ENCODE assay signal across 14 cellular contexts in the genomic region with DNA sequence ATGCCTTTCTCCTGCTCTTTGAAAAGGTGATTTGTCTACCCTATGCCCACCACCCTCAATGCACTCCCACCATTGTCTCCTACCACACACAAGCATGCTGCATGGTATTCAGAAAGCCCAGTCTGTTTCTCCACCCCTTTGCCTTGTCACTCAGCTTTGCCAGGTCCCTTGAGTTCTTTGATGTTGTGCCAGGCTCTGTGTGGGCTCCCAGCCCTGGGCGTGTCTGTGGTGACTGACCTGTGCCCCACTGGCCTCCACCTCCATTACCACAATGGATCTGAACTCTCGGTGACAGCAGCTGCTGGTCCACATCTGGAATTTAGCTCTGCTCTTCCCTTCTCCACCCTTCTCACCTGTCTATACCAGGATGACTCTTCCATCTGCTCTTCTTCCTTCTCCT. TPM values are rescaled to one million over a fixed set of nuclear protein-coding genes. Genes with fewer than 3 reads are reported as not detected.
DNase-seq lines count a peak whose midpoint lies in the region; ATAC-seq and TF ChIP-seq lines count a peak whose summit lies in the region.
"Had no signal": no experiment of that assay in that cellular context is flagged by ENCODE, and none has a peak within 500 bp of the region (broad histone marks: within the 10 kb centered on the region; RNA-seq: fewer than 3 reads in every experiment).

No MANE protein-coding gene starts in this region.

- peak overlapping the region; percentile 20; the same call in 1 of the 2 replicates for H3K4ac ChIP-seq in IMR-90 (ENCODE audit: low read depth, low read length)

- H3K27ac ChIP-seq in IMR-90 (ENCODE audit: insufficient read depth, low read length) (no peak overlapping the region), body of pancreas (peak overlapping the region in 1 of 4 donors; percentile 37), liver (ENCODE audit: low read depth in 1 of 2, low read length in 2 of 2) (no peak overlapping the region), brain microvascular endothelial cell (no peak overlapping the region)

- CTCF ChIA-PET in IMR-90 (lab: Yijun Ruan, JAX): interaction anchor here (0.6 to 1.3 kb wide), 5 partner anchors 13 to 689 kb away, joined by 3 to 4 read pairs (median 3); no protein-coding TSS in a partner anchor

- H3K36me3 ChIP-seq in IMR-90 (ENCODE audit: control insufficient read depth, insufficient read depth, low read length): peaks cover 5% of the 10 kb centered on the region; the same call in 1 of the 2 replicates
- no peaks in the 10 kb centered on the region for H3K36me3 ChIP-seq in body of pancreas (replicated peaks in 1 of 2; ENCODE audit: insufficient read depth in 1 of 2, low read depth in 2 of 2)
- H3K36me3 ChIP-seq in liver (ENCODE audit: control insufficient read depth in 4 of 4, insufficient read depth in 3 of 4, low read depth in 1 of 4, low read length in 3 of 4): no peaks in the 10 kb centered on the region
- H3K36me3 ChIP-seq in brain microvascular endothelial cell (replicated peaks): no peaks in the 10 kb centered on the region

- dilution Hi-C loops in IMR-90 (cut with HindIII; ENCODE audit: low sequenced_read_pairs, unreplicated experiment): no loop called here

- H4K5ac ChIP-seq in IMR-90 (ENCODE audit: low read depth, low read length): no peak overlapping the region

- no peak overlapping the region for H3K4me2 ChIP-seq in IMR-90 (ENCODE audit: low read depth, low read length)

- H3K4me1 ChIP-seq in IMR-90 (ENCODE audit: control insufficient read depth, insufficient read depth, low read length) (peaks cover 23% of the 10 kb centered on the region), body of pancreas (peaks cover 30% of the 10 kb centered on the region), liver (ENCODE audit: control insufficient read depth in 4 of 4, insufficient read depth in 4 of 4, low read length in 3 of 4) (peaks cover 5 to 24% (median 10%) of the 10 kb centered on the region in 4 donors)

- H2AK9ac ChIP-seq in IMR-90 (replicated peaks; ENCODE audit: low read depth, low read length, poor library complexity): peak overlapping the region; percentile 60

- H2BK120ac ChIP-seq in IMR-90 (ENCODE audit: low read depth, low read length): peak overlapping the region; percentile 8; the same call in 1 of the 2 replicates

- ATAC-seq in IMR-90 (ENCODE audit: low read depth): no peak
- peak; percentile 89 for ATAC-seq in body of pancreas
- ATAC-seq in HG02852 (IDR thresholded peaks at IDR 0.05; ENCODE audit: unreplicated experiment): no peak
- ATAC-seq: K562 had no signal

- H3K18ac ChIP-seq in IMR-90 (ENCODE audit: low read depth, low read length): no peak overlapping the region

- peaks cover 23% of the 10 kb centered on the region for H3K9me1 ChIP-seq in IMR-90 (ENCODE audit: insufficient read depth, low read length)

- peak overlapping the region; percentile 35 for H2BK5ac ChIP-seq in IMR-90 (ENCODE audit: low read depth, low read length, poor library complexity, severe bottlenecking)

- peak overlapping the region; percentile 88 for H3K23ac ChIP-seq in IMR-90 (ENCODE audit: low read depth, low read length)

- peaks cover 28 to 80% of the 10 kb centered on the region in 2 experiments; a peak in 3 of 4 replicates for H3K79me1 ChIP-seq in IMR-90 (ENCODE audit: low read depth in 1 of 2, low read length in 2 of 2)

- H3K27me3 ChIP-seq in IMR-90 (ENCODE audit: control insufficient read depth, insufficient read depth, low read length) (no peaks in the 10 kb centered on the region), body of pancreas (no peaks in the 10 kb centered on the region), liver (ENCODE audit: control insufficient read depth in 4 of 4, insufficient read depth in 4 of 4, low read length in 3 of 4) (no peaks in the 10 kb centered on the region), brain microvascular endothelial cell (replicated peaks) (no peaks in the 10 kb centered on the region)

- H3K9ac ChIP-seq in IMR-90 (ENCODE audit: low read depth, low read length) (no peak overlapping the region), liver (ENCODE audit: low read depth in 1 of 2, low read length in 2 of 2) (no peak overlapping the region)

- peak overlapping the region in 1 of 2 experiments; percentile 37; a peak in 1 of 4 replicates for H4K8ac ChIP-seq in IMR-90 (ENCODE audit: low read depth in 2 of 2, low read length in 2 of 2)

- H2BK15ac ChIP-seq in IMR-90 (ENCODE audit: low read depth, low read length): peak overlapping the region; percentile 5; the same call in 1 of the 3 replicates

- no peaks in the 10 kb centered on the region for H3K9me3 ChIP-seq in IMR-90 (ENCODE audit: control insufficient read depth, insufficient read depth, low read length)
- H3K9me3 ChIP-seq in body of pancreas: no peaks in the 10 kb centered on the region
- no peaks in the 10 kb centered on the region for H3K9me3 ChIP-seq in liver (ENCODE audit: control insufficient read depth in 4 of 4, low read length in 3 of 4)

- no TSS peak for BruUV-seq in IMR-90 (replicated peaks; lab: Mats Ljungman, UMichigan)

- TF ChIP-seq RAD21 in IMR-90 (IDR thresholded peaks at IDR 0.05; ENCODE audit: low read length): no peak
- peak in 1 of 2 donors; percentile 49 for TF ChIP-seq RAD21 in liver (IDR thresholded peaks at IDR 0.05)

- H3K14ac ChIP-seq in IMR-90 (replicated peaks; ENCODE audit: low read depth, low read length): peak overlapping the region; percentile 42; the same call in 1 of the 2 replicates

- H4K91ac ChIP-seq in IMR-90 (ENCODE audit: insufficient read depth, low read depth, low read length): no peak overlapping the region

- 80% methylated on average over 2 of the region's 2 CpGs; no CpG with 5 or more reads in 1 of the 2 experiments for WGBS in IMR-90 (ENCODE audit: extremely low coverage in 2 of 2, insufficient read length in 1 of 2), 2 experiments
- 6 to 18% methylated on average over 2 of the region's 2 CpGs for WGBS in body of pancreas, 2 donors
- WGBS in liver: 33% methylated on average over 2 of the region's 2 CpGs

- TF ChIP-seq POLR2A in IMR-90 (IDR thresholded peaks at IDR 0.05; ENCODE audit: low read depth, low read length) (no peak), body of pancreas (IDR thresholded peaks at IDR 0.05) (no peak)

- POLR2A ChIA-PET in IMR-90 (lab: Charles Lee; ENCODE audit: unreplicated experiment): no interaction called here

- DNase-seq in A172 (ENCODE audit: low spot score): peak; percentile 65
- DNase-seq in IMR-90: no peak
- peak; percentile 78 to 91 (median 89) for DNase-seq in body of pancreas
- DNase-seq in NCI-H2171 treated with DMSO at 0.1 percent for 48 hours (lab: John Stamatoyannopoulos, UW): no peak
- no peak for DNase-seq in brain microvascular endothelial cell
- no peak for DNase-seq in midbrain (lab: John Stamatoyannopoulos, UW)
- DNase-seq: EL; islet precursor cell; NCI-H187; NK-92 treated with Interleukin-12 subunit alpha and Interleukin-12 subunit beta, amount 100 ng/mL, for 24 hours; nucleus accumbens had no signal

- TF ChIP-seq CTCF in IMR-90 (conservative IDR thresholded peaks at IDR 0.05; ENCODE audit: low read depth, low read length) (no peak), body of pancreas (IDR thresholded peaks at IDR 0.05) (no peak), liver (IDR thresholded peaks at IDR 0.05; ENCODE audit: low read depth, low read length, missing input control) (no peak), brain microvascular endothelial cell (IDR thresholded peaks at IDR 0.05; ENCODE audit: low read depth, low read length, missing control alignments) (no peak)

- in situ Hi-C loops in IMR-90 (cut with MboI; ENCODE audit: low sequenced_read_pairs) (no loop called here), brain microvascular endothelial cell (cut with HindIII; ENCODE audit: low pct_ligation_motif_present, low sequenced_read_pairs) (no loop called here)

- intact Hi-C loops in IMR-90 (cut with micrococcal nuclease): no loop called here
- intact Hi-C loops in body of pancreas (cut with DNase I): no loop called here

- H2AK5ac ChIP-seq in IMR-90 (ENCODE audit: low read depth, low read length): peak overlapping the region; percentile 83

- H3K4me3 ChIP-seq in IMR-90 (ENCODE audit: insufficient read depth, low read depth, low read length) (no peak overlapping the region), body of pancreas (no peak overlapping the region), liver (ENCODE audit: low read depth in 1 of 3, low read length in 3 of 3) (no peak overlapping the region), brain microvascular endothelial cell (ENCODE audit: low read depth, low read length) (no peak overlapping the region)
- H3K4me3 ChIP-seq: K562 had no signal

- H3K56ac ChIP-seq in IMR-90 (ENCODE audit: extremely low read depth, insufficient read depth, low read length): no peak overlapping the region

- H2BK20ac ChIP-seq in IMR-90 (ENCODE audit: low read depth, low read length): peak overlapping the region; percentile 41; the same call in 1 of the 2 replicates

- no peak overlapping the region for H2AFZ ChIP-seq in IMR-90 (replicated peaks; ENCODE audit: low read length, poor library complexity)

- peaks cover 67% of the 10 kb centered on the region for H4K20me1 ChIP-seq in IMR-90 (ENCODE audit: insufficient read depth, low read length)

TF ChIP-seq in IMR-90, 13 proteins besides CTCF, POLR2A, EP300 and RAD21:
- TF ChIP-seq RFX5 (IDR thresholded peaks at IDR 0.05; ENCODE audit: low read depth, low read length) (no peak), MAZ (IDR thresholded peaks at IDR 0.05; ENCODE audit: borderline replicate concordance, low read depth, low read length) (no peak), RCOR1 (IDR thresholded peaks at IDR 0.05; ENCODE audit: insufficient replicate concordance, low read length) (no peak)

TF ChIP-seq in liver, 16 proteins besides CTCF, POLR2A, EP300 and RAD21 (continues in another document):
- TF ChIP-seq NR2F2 (IDR thresholded peaks at IDR 0.05): peak; percentile 69

RNA-seq across cellular contexts. Expression of a gene that starts 34.9 kb away (rescaled TPM):
- 41.9 and 44.6 TPM in 2 replicates for total RNA-seq in A172 (2014; rRNA removed; shearing (Covaris generic))
- 290 and 311 TPM in 2 replicates for total RNA-seq in IMR-90 (2012; rRNA removed)
- polyA plus RNA-seq in IMR-90 (2012; rRNA removed): 172 TPM in 2 replicates
- polyA plus RNA-seq in IMR-90 (2012; cell fraction: cytosol; rRNA removed): 65.5 and 87.1 TPM in 2 replicates
- 90.6 and 259 TPM in 2 replicates for polyA plus RNA-seq in IMR-90 (2012; cell fraction: nucleus; rRNA removed; ENCODE audit: low replicate concordance)
- total RNA-seq in body of pancreas: 10 to 100 TPM; 27.5 to 31.3 TPM
- total RNA-seq in liver: 10 to 100 TPM; 38.6 to 43.6 TPM
- polyA plus RNA-seq in liver: 10 to 100 TPM in 1 of 2 donors, 1 to 10 TPM in 1; 9.6 to 30.6 TPM

Comparison
In these comparisons a context has a peak if more than half of its experiments do, and no peak if none do; other contexts are left out.
1. DNase-seq: peak in A172 (single experiment) and body of pancreas (4 of 4); none in IMR-90 (single experiment), NCI-H2171 treated with DMSO at 0.1 percent for 48 hours (single experiment), brain microvascular endothelial cell (single experiment) and midbrain (single experiment).